ENCODE assay signal across 1 cellular context in the genomic region with DNA sequence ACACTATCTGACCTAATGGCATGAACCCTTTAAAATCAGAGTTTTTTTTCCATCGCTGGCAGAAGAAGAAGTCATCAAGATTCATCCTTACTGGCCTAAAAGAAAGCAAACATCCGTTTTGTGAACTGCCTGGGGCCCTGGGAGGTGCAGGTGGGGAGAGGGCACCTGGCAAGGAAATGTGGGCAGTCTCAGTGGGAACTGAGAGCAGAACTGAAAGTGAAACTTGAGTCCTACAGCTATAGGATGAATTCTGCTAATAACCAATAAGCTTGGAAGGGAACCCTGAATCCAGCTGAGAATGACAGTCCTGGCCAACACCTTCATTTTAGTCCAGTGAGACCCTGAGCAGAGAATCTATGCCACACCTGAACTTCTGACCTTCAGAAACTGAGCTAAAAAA.
TF ChIP-seq lines count a peak whose summit lies in the region.

No MANE protein-coding gene starts in this region.

TF ChIP-seq in IMR-90, 13 proteins besides CTCF, POLR2A, EP300 and RAD21 (continued from another document):
- no peak for TF ChIP-seq MAFK (IDR thresholded peaks at IDR 0.05; ENCODE audit: low read depth, low read length)
- TF ChIP-seq NFE2L2 (IDR thresholded peaks at IDR 0.05; ENCODE audit: low read depth, low read length): no peak
